In the genomic region with DNA sequence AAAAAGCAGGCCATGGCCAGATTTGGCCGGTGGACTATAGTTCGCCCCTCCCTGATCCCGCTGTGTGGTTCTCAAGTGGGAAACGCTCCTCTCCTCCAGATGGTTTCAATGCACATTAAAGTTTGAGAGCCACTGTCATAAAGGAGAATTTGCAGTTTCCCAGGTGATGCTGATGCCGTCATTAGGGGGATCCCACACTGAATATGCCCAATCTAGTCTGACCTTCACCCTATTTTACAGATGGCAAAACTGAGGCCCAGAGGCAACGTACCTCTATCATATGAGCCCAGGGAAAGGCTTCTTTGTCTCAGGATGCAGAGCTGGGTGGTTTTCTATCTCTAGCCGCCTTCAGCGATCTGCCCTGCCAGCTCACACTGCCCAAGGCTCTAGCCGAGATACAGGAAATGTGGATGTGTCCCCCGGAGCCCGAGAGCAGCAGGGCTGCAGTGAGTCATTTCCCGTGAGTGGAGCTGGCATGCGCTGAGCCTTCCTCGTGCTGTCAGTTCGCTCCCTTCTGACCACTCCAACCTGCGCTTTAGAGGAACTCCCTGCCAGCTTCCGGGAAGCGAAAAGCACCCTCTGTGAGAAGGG, we compare ENCODE assay signal across 8 cellular contexts.
A peak's percentile ranks its signal among the peaks of the same experiment; 100 is the strongest.
DNase-seq lines count a peak whose midpoint lies in the region; ATAC-seq and TF ChIP-seq lines count a peak whose summit lies in the region.

No MANE protein-coding gene starts in this region.

- H3K27ac Mint-ChIP-seq in T-helper 17 cell = peak overlapping the region; percentile 98
- peak overlapping the region; percentile 95 to 100 (median 98) for H3K27ac Mint-ChIP-seq in immature natural killer cell

- peaks cover 70% of the 10 kb centered on the region for H3K4me1 Mint-ChIP-seq in T-helper 17 cell
- H3K4me1 Mint-ChIP-seq in immature natural killer cell = peaks cover 99 to 100% of the 10 kb centered on the region in 2 donors

- H3K36me3 Mint-ChIP-seq in T-helper 17 cell (ENCODE audit: low read depth) = no peaks in the 10 kb centered on the region
- H3K36me3 Mint-ChIP-seq in immature natural killer cell = peaks cover 3 to 13% (median 4%) of the 10 kb centered on the region in 3 donors

- ATAC-seq in GM19351 (IDR thresholded peaks at IDR 0.05; ENCODE audit: unreplicated experiment) = peak; percentile 67
- peak; percentile 66 for ATAC-seq in HG03460 (IDR thresholded peaks at IDR 0.05; ENCODE audit: unreplicated experiment)
- ATAC-seq in T-helper 17 cell = peak; percentile 80

- no peaks in the 10 kb centered on the region for H3K9me3 ChIP-seq in T-helper 17 cell (ENCODE audit: control insufficient read depth, low read length, poor library complexity, severe bottlenecking)

- peak; percentile 65 for DNase-seq in AG09319 (ENCODE audit: extremely low read depth, low read depth)
- peak; percentile 40 to 64 (median 53) for DNase-seq in T-helper 17 cell
- peak; percentile 79 for DNase-seq in amniotic stem cell (lab: John Stamatoyannopoulos, UW)
- DNase-seq in immature natural killer cell = peak; percentile 83 to 85 (median 84)
- DNase-seq in stimulated activated CD4-positive, alpha-beta T cell treated with anti-CD3 and anti-CD28 coated beads, Interleukin-2, amount 100 ng/mL, for 24 hours = peak; percentile 72 to 79
- DNase-seq in D341Med (ENCODE audit: low spot score) = no peak

- no peak for TF ChIP-seq CTCF in AG09319 (IDR thresholded peaks at IDR 0.05; ENCODE audit: low read depth, low read length)

- H3K4me3 Mint-ChIP-seq in T-helper 17 cell (peak overlapping the region; percentile 93), immature natural killer cell (peak overlapping the region; percentile 83 to 97 (median 92))

- no peaks in the 10 kb centered on the region for H3K9me3 Mint-ChIP-seq in immature natural killer cell

- no peaks in the 10 kb centered on the region for H3K27me3 Mint-ChIP-seq in T-helper 17 cell
- peaks cover 4 to 15% (median 13%) of the 10 kb centered on the region in 3 donors for H3K27me3 Mint-ChIP-seq in immature natural killer cell (ENCODE audit: low read depth in 3 of 3)
